Comparison of ENCODE assay signal across 16 cellular contexts in the genomic region with DNA sequence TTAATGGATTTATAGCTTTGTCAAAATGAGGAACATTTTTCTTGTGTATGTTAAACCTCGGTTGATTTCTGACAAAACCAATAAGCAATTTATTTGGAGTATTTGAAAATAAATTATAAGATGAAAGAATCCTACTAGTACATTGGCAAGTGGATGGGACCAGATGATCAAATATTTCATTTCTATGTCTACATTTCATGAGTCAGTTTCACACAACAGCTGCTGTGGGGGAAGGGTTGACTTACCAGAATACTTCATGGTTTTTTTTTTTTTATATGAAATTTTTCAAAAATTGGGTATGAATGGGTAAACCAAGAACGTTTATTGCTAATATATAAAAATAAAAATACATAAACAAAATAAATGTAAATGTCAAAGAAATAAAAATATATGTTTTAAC. TPM values are rescaled to one million over a fixed set of nuclear protein-coding genes. Genes with fewer than 3 reads are reported as not detected.
DNase-seq lines count a peak whose midpoint lies in the region; ATAC-seq and TF ChIP-seq lines count a peak whose summit lies in the region.
"Had no signal": no experiment of that assay in that cellular context is flagged by ENCODE, and none has a peak within 500 bp of the region (broad histone marks: within the 10 kb centered on the region; RNA-seq: fewer than 3 reads in every experiment).

No MANE protein-coding gene starts in this region.

- no peak overlapping the region for H3K9ac ChIP-seq in IMR-90 (ENCODE audit: low read depth, low read length)

- no peak overlapping the region for H2AK9ac ChIP-seq in IMR-90 (replicated peaks; ENCODE audit: low read depth, low read length, poor library complexity)

- CTCF ChIA-PET in IMR-90 (lab: Yijun Ruan, JAX), result no interaction called here

- H3K27me3 ChIP-seq in IMR-90 (ENCODE audit: control insufficient read depth, insufficient read depth, low read length) (no peaks in the 10 kb centered on the region), vagina (no peaks in the 10 kb centered on the region)

- no peak overlapping the region for H3K14ac ChIP-seq in IMR-90 (replicated peaks; ENCODE audit: low read depth, low read length)

- no peak overlapping the region for H2AFZ ChIP-seq in IMR-90 (replicated peaks; ENCODE audit: low read length, poor library complexity)

- peaks cover 7% of the 10 kb centered on the region for H3K9me1 ChIP-seq in IMR-90 (ENCODE audit: insufficient read depth, low read length)

- H2BK20ac ChIP-seq in IMR-90 (ENCODE audit: low read depth, low read length), result no peak overlapping the region

- no peak overlapping the region for H3K56ac ChIP-seq in IMR-90 (ENCODE audit: extremely low read depth, insufficient read depth, low read length)

- peaks cover 9% of the 10 kb centered on the region; the same call in 1 of the 2 replicates for H4K20me1 ChIP-seq in IMR-90 (ENCODE audit: insufficient read depth, low read length)

- no peak for ATAC-seq in IMR-90 (ENCODE audit: low read depth)
- ATAC-seq in GM18861 (IDR thresholded peaks at IDR 0.05; ENCODE audit: unreplicated experiment), result no peak
- ATAC-seq: HCT116, sciatic nerve had no signal

- peaks cover 19 to 51% of the 10 kb centered on the region in 2 experiments for H3K79me1 ChIP-seq in IMR-90 (ENCODE audit: low read depth in 1 of 2, low read length in 2 of 2)

- H3K27ac ChIP-seq in IMR-90 (ENCODE audit: insufficient read depth, low read length), result no peak overlapping the region
- H3K27ac ChIP-seq in vagina, result no peak overlapping the region
- H3K27ac ChIP-seq: C4-2B had no signal

- TF ChIP-seq CTCF in IMR-90 (conservative IDR thresholded peaks at IDR 0.05; ENCODE audit: low read depth, low read length) (no peak), astrocyte of the spinal cord (IDR thresholded peaks at IDR 0.05; ENCODE audit: low read depth, low read length) (no peak), foreskin fibroblast (IDR thresholded peaks at IDR 0.05; ENCODE audit: low read depth, low read length) (no peak), vagina (IDR thresholded peaks at IDR 0.05) (no peak)

- no peak overlapping the region for H4K91ac ChIP-seq in IMR-90 (ENCODE audit: insufficient read depth, low read depth, low read length)

- no peak overlapping the region for H4K5ac ChIP-seq in IMR-90 (ENCODE audit: low read depth, low read length)

- H3K4ac ChIP-seq in IMR-90 (ENCODE audit: low read depth, low read length), result no peak overlapping the region

- H3K36me3 ChIP-seq in IMR-90 (ENCODE audit: control insufficient read depth, insufficient read depth, low read length), result no peaks in the 10 kb centered on the region
- H3K36me3 ChIP-seq in vagina, result no peaks in the 10 kb centered on the region

- no peak overlapping the region for H2BK5ac ChIP-seq in IMR-90 (ENCODE audit: low read depth, low read length, poor library complexity, severe bottlenecking)

- intact Hi-C loops in IMR-90 (cut with micrococcal nuclease) (loop anchor here (5.0 kb wide), 1 partner anchor 35 kb away; no protein-coding TSS in a partner anchor), vagina (cut with DNase I) (no loop called here)

- dilution Hi-C loops in IMR-90 (cut with HindIII; ENCODE audit: low sequenced_read_pairs, unreplicated experiment), result no loop called here

- H3K4me3 ChIP-seq in IMR-90 (ENCODE audit: insufficient read depth, low read depth, low read length), result no peak overlapping the region
- no peak overlapping the region for H3K4me3 ChIP-seq in astrocyte of the spinal cord (ENCODE audit: low read depth, low read length)
- no peak overlapping the region for H3K4me3 ChIP-seq in foreskin fibroblast (ENCODE audit: low read depth in 1 of 2, low read length in 2 of 2)
- H3K4me3 ChIP-seq in vagina, result no peak overlapping the region
- H3K4me3 ChIP-seq: lung had no signal

- H3K4me1 ChIP-seq in IMR-90 (ENCODE audit: control insufficient read depth, insufficient read depth, low read length) (peaks cover 12% of the 10 kb centered on the region), vagina (peaks cover 39% of the 10 kb centered on the region)

- no peak overlapping the region for H2BK15ac ChIP-seq in IMR-90 (ENCODE audit: low read depth, low read length)

- no peaks in the 10 kb centered on the region for H3K9me3 ChIP-seq in IMR-90 (ENCODE audit: control insufficient read depth, insufficient read depth, low read length)
- no peaks in the 10 kb centered on the region for H3K9me3 ChIP-seq in vagina

- DNase-seq in AG20443 (ENCODE audit: low spot score), result peak; percentile 13
- peak; percentile 64 for DNase-seq in IMR-90
- peak; percentile 33 for DNase-seq in astrocyte of the spinal cord (ENCODE audit: low read depth, low spot score)
- DNase-seq in foreskin fibroblast, result peak; percentile 5 to 47
- DNase-seq in NCI-H526 treated with DMSO at 0.1 percent for 48 hours (lab: John Stamatoyannopoulos, UW), result no peak
- DNase-seq in vagina (ENCODE audit: extremely low spot score in 2 of 2), result no peak
- DNase-seq in KG1 (lab: John Stamatoyannopoulos, UW), result no peak
- DNase-seq: activated CD4-positive, alpha-beta memory T cell treated with anti-CD3 and anti-CD28 coated beads, Interleukin-2, amount 10 ng/mL, durations not matched to agents 7 days and 5 days; activated effector memory CD4-positive, alpha-beta T cell treated with anti-CD3 and anti-CD28 coated beads, Interleukin-2, amount 50 U/mL, for 16 hours; MV-4-11; NCI-H345 had no signal

- POLR2A ChIA-PET in IMR-90 (lab: Charles Lee; ENCODE audit: unreplicated experiment), result no interaction called here

- no peak overlapping the region for H3K18ac ChIP-seq in IMR-90 (ENCODE audit: low read depth, low read length)

- WGBS in IMR-90 (ENCODE audit: extremely low coverage in 2 of 2, insufficient read length in 1 of 2), 2 experiments, result no CpG with 5 or more reads among the region's 2 CpGs

- H3K23ac ChIP-seq in IMR-90 (ENCODE audit: low read depth, low read length), result no peak overlapping the region

- H2AK5ac ChIP-seq in IMR-90 (ENCODE audit: low read depth, low read length), result no peak overlapping the region

- TF ChIP-seq POLR2A in IMR-90 (IDR thresholded peaks at IDR 0.05; ENCODE audit: low read depth, low read length), result no peak
- TF ChIP-seq POLR2A in vagina (IDR thresholded peaks at IDR 0.05), result no peak

- no peak overlapping the region for H2BK120ac ChIP-seq in IMR-90 (ENCODE audit: low read depth, low read length)

- no peak overlapping the region for H3K4me2 ChIP-seq in IMR-90 (ENCODE audit: low read depth, low read length)

- BruUV-seq in IMR-90 (replicated peaks; lab: Mats Ljungman, UMichigan), result no TSS peak

- in situ Hi-C loops in IMR-90 (cut with MboI; ENCODE audit: low sequenced_read_pairs), result no loop called here
- in situ Hi-C loops in astrocyte of the spinal cord (cut with HindIII; ENCODE audit: low sequenced_read_pairs), result no loop called here

- no peak overlapping the region for H4K8ac ChIP-seq in IMR-90 (ENCODE audit: low read depth in 2 of 2, low read length in 2 of 2)

- no peak for TF ChIP-seq RAD21 in IMR-90 (IDR thresholded peaks at IDR 0.05; ENCODE audit: low read length)

TF ChIP-seq in IMR-90, 13 proteins besides CTCF, POLR2A, EP300 and RAD21:
- TF ChIP-seq MAZ (IDR thresholded peaks at IDR 0.05; ENCODE audit: borderline replicate concordance, low read depth, low read length) (no peak), SMC3 (IDR thresholded peaks at IDR 0.05; ENCODE audit: low read depth, low read length) (no peak), MAFK (IDR thresholded peaks at IDR 0.05; ENCODE audit: low read depth, low read length) (no peak), RFX5 (IDR thresholded peaks at IDR 0.05; ENCODE audit: low read depth, low read length) (no peak), CHD1 (IDR thresholded peaks at IDR 0.05; ENCODE audit: low read depth, low read length) (no peak)
- TF ChIP-seq, protein P1, sequence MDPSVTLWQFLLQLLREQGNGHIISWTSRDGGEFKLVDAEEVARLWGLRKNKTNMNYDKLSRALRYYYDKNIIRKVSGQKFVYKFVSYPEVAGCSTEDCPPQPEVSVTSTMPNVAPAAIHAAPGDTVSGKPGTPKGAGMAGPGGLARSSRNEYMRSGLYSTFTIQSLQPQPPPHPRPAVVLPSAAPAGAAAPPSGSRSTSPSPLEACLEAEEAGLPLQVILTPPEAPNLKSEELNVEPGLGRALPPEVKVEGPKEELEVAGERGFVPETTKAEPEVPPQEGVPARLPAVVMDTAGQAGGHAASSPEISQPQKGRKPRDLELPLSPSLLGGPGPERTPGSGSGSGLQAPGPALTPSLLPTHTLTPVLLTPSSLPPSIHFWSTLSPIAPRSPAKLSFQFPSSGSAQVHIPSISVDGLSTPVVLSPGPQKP (IDR thresholded peaks at IDR 0.05; ENCODE audit: borderline replicate concordance, low read depth, low read length), result no peak

RNA-seq across cellular contexts. Expression of a gene that starts 39.4 kb away (rescaled TPM):
- 109 and 126 TPM in 2 replicates for total RNA-seq in IMR-90 (2012; rRNA removed)
- 25.6 and 27.6 TPM in 2 replicates for polyA plus RNA-seq in IMR-90 (2012; rRNA removed)
- polyA plus RNA-seq in IMR-90 (2012; cell fraction: cytosol; rRNA removed), result 7.5 and 8.0 TPM in 2 replicates
- polyA plus RNA-seq in IMR-90 (2012; cell fraction: nucleus; rRNA removed; ENCODE audit: low replicate concordance), result 19.5 and 127 TPM in 2 replicates
- total RNA-seq in vagina, result 32.4 TPM

Comparison
In these comparisons a context has a peak if more than half of its experiments do, and no peak if none do; other contexts are left out.
1. DNase-seq: peak in AG20443 (single experiment), IMR-90 (single experiment), astrocyte of the spinal cord (single experiment) and foreskin fibroblast (2 of 2); none in NCI-H526 treated with DMSO at 0.1 percent for 48 hours (single experiment), vagina (0 of 2) and KG1 (single experiment).